ENCODE assay signal across 9 cellular contexts in genomic region chr6:159608961-159609673, GRCh38.
DNase-seq lines count a peak whose midpoint lies in the region; ATAC-seq, FAIRE-seq and TF ChIP-seq lines count a peak whose summit lies in the region.
"Had no signal": no experiment of that assay in that cellular context is flagged by ENCODE, and none has a peak within 500 bp of the region (broad histone marks: within the 10 kb centered on the region; RNA-seq: fewer than 3 reads in every experiment).

No MANE protein-coding gene starts in this region.

- peak; percentile 31 for DNase-seq in ACHN
- peak; percentile 7 for DNase-seq in GM12864 (ENCODE audit: low read depth)
- peak; percentile 39 for DNase-seq in NCI-H226
- DNase-seq in fibroblast of pulmonary artery (ENCODE audit: low read depth), result peak; percentile 45
- no peak for DNase-seq in GM19239 (ENCODE audit: insufficient read length, low spot score)
- no peak for DNase-seq in HuH-7.5 (ENCODE audit: low spot score)

- H3K4me3 ChIP-seq in GM12864 (ENCODE audit: low read depth, low read length), result no peak overlapping the region
- no peak overlapping the region for H3K4me3 ChIP-seq in fibroblast of pulmonary artery (replicated peaks; ENCODE audit: low read depth, low read length)

- FAIRE-seq in GM19239 (lab: Jason Lieb, UNC), result no peak

- in situ Hi-C loops in ACHN (cut with HindIII; ENCODE audit: low pct_ligation_motif_present, low pct_unique_long_range_greater_than_20kb, low sequenced_read_pairs), result no loop called here

- peak; percentile 76 for TF ChIP-seq CTCF in GM12864 (IDR thresholded peaks at IDR 0.05; ENCODE audit: low read depth, low read length, missing control alignments)
- peak; percentile 68 for TF ChIP-seq CTCF in fibroblast of pulmonary artery (IDR thresholded peaks at IDR 0.05; ENCODE audit: low read length, missing control alignments)

- ATAC-seq in HG02798 (IDR thresholded peaks at IDR 0.05; ENCODE audit: poor library complexity, unreplicated experiment), result no peak
- ATAC-seq in HG03565 (IDR thresholded peaks at IDR 0.05; ENCODE audit: unreplicated experiment), result no peak
- ATAC-seq: activated CD4-positive, CD25-positive, alpha-beta regulatory T cell treated with anti-CD3 and anti-CD28 coated beads, Interleukin-2, amount 50 U/mL, for 24 hours had no signal

Comparison
In these comparisons a context has a peak if more than half of its experiments do, and no peak if none do; other contexts are left out.
1. DNase-seq: peak in ACHN (single experiment), GM12864 (single experiment), NCI-H226 (single experiment) and fibroblast of pulmonary artery (single experiment); none in GM19239 (single experiment) and HuH-7.5 (single experiment).